In the genomic region with DNA sequence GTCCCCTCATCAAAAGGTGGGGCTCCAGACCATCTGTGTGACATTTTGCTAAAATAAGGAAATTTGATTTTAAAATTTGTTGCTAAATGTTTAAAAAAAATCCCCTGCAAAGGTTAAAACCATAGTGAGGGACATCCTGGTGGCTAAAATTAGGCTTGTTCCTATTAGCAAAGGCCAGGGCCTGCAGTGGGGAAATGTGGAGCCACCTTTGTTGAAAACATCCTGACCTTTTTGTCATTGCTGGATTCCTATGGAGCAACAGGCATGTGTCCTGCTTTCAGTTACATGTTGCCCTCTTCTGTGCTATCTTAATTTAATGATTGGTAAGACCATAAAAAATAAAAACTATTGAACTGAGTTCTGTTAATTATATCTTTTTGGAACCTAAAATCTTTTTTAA, we compare ENCODE assay signal across 22 cellular contexts.
DNase-seq lines count a peak whose midpoint lies in the region; ATAC-seq, FAIRE-seq and TF ChIP-seq lines count a peak whose summit lies in the region.
"Had no signal": no experiment of that assay in that cellular context is flagged by ENCODE, and none has a peak within 500 bp of the region (broad histone marks: within the 10 kb centered on the region; RNA-seq: fewer than 3 reads in every experiment).

No MANE protein-coding gene starts in this region.

- no peak overlapping the region for H3K4me2 ChIP-seq in GM23338
- H3K4me2 ChIP-seq in H1 (ENCODE audit: insufficient read depth in 1 of 2, low read depth in 2 of 2, low read length in 2 of 2) = no peak overlapping the region
- H3K4me2 ChIP-seq: A549; BLaER1 treated with 17β-estradiol and CSF1 and Interleukin-3, amounts not matched to agents 10 nM and 100 nM had no signal

- H2BK12ac ChIP-seq in H1 (ENCODE audit: low read depth, low read length) = no peak overlapping the region

- H2AFZ ChIP-seq in GM23338 (no peak overlapping the region), H1 (ENCODE audit: low read length) (peak overlapping the region; percentile 10; the same call in 1 of the 2 replicates)

- no peak overlapping the region for H3K4ac ChIP-seq in H1 (replicated peaks; ENCODE audit: insufficient read length, low read depth, low read length)

- no peaks in the 10 kb centered on the region for H3K79me2 ChIP-seq in GM23338 (replicated peaks; ENCODE audit: insufficient read depth)
- no peaks in the 10 kb centered on the region for H3K79me2 ChIP-seq in H1 (ENCODE audit: control insufficient read depth in 1 of 2, insufficient read depth in 2 of 2, low read length in 2 of 2)

- no peak overlapping the region for H3K18ac ChIP-seq in H1 (ENCODE audit: extremely low read depth, low read length)

- H4K20me1 ChIP-seq in GM23338 (replicated peaks; ENCODE audit: insufficient read depth) (no peaks in the 10 kb centered on the region), H1 (replicated peaks in 1 of 2; ENCODE audit: control insufficient read depth in 1 of 2, insufficient read depth in 2 of 2, low read length in 2 of 2) (no peaks in the 10 kb centered on the region)
- H4K20me1 ChIP-seq: BLaER1 treated with 17β-estradiol and CSF1 and Interleukin-3, amounts not matched to agents 10 nM and 100 nM had no signal

- H3K27ac Mint-ChIP-seq in GM23338 = no peak overlapping the region
- H3K27ac Mint-ChIP-seq: B cell; CD4-positive, alpha-beta T cell; CD8-positive, alpha-beta T cell had no signal

- H3K27ac ChIP-seq in cardiac muscle cell (peak overlapping the region; percentile 38), GM23338 (ENCODE audit: low read depth) (no peak overlapping the region), H1 (ENCODE audit: low read depth, low read length) (no peak overlapping the region)
- H3K27ac ChIP-seq: 22Rv1; A549; BLaER1 treated with 17β-estradiol and CSF1 and Interleukin-3, amounts not matched to agents 10 nM and 100 nM; C4-2B had no signal

- no peaks in the 10 kb centered on the region for H3K79me1 ChIP-seq in H1 (ENCODE audit: low read depth, low read length)

- no peaks in the 10 kb centered on the region for H3F3A ChIP-seq in GM23338 (replicated peaks; ENCODE audit: low read depth)

- H4K91ac ChIP-seq in H1 (replicated peaks; ENCODE audit: insufficient read length, low read length) = no peak overlapping the region

- peaks cover 9% of the 10 kb centered on the region for H3K4me1 ChIP-seq in cardiac muscle cell (ENCODE audit: low read depth)
- H3K4me1 ChIP-seq in GM23338 (ENCODE audit: insufficient read depth) = no peaks in the 10 kb centered on the region
- no peaks in the 10 kb centered on the region for H3K4me1 ChIP-seq in H1 (replicated peaks in 1 of 4; ENCODE audit: control insufficient read depth in 3 of 4, insufficient read depth in 4 of 4, low read length in 3 of 4)
- H3K4me1 ChIP-seq: A549; BLaER1 treated with 17β-estradiol and CSF1 and Interleukin-3, amounts not matched to agents 10 nM and 100 nM; Caco-2 had no signal

- no peak overlapping the region for H2BK15ac ChIP-seq in H1 (ENCODE audit: low read length)

- H3K56ac ChIP-seq in H1 (replicated peaks; ENCODE audit: insufficient read length, low read depth, low read length) = no peak overlapping the region

- H3K14ac ChIP-seq in H1 (ENCODE audit: insufficient read length) = no peak overlapping the region

- H3K4me3 ChIP-seq in cardiac muscle cell (no peak overlapping the region), GM23338 (no peak overlapping the region), H1 (ENCODE audit: extremely low read depth in 1 of 4, insufficient read depth in 2 of 4, low read depth in 3 of 4, low read length in 4 of 4) (no peak overlapping the region)
- H3K4me3 ChIP-seq: A549; BLaER1 treated with 17β-estradiol and CSF1 and Interleukin-3, amounts not matched to agents 10 nM and 100 nM had no signal

- H2AK5ac ChIP-seq in H1 (ENCODE audit: low read depth, low read length) = no peak overlapping the region

- H3K9me2 ChIP-seq in GM23338 (ENCODE audit: insufficient read depth) = no peaks in the 10 kb centered on the region

- DNase-seq in cardiac muscle cell (ENCODE audit: low read depth in 1 of 2, low spot score in 1 of 2) (peak in 1 of 2 donors; percentile 15), Right ventricle myocardium inferior (ENCODE audit: missing footprints) (no peak), GM23338 (ENCODE audit: low spot score) (peak; percentile 18), H1 (ENCODE audit: low read depth in 1 of 2, low spot score in 2 of 2) (no peak), HEK293T (ENCODE audit: extremely low spot score) (no peak), superior temporal gyrus (ENCODE audit: extremely low spot score) (no peak)
- DNase-seq: AML-193; Caco-2; Calu3; CD4-positive, alpha-beta T cell; CD8-positive, alpha-beta T cell; DMS79 treated with DMSO at 0.1 percent for 48 hours; GF-D8 had no signal

- POLR2A ChIA-PET in H1 (lab: Charles Lee; ENCODE audit: partially characterized antibody) = no interaction called here
- POLR2A ChIA-PET in HEK293T (lab: Yijun Ruan, JAX) = no interaction called here

- H2BK5ac ChIP-seq in H1 (ENCODE audit: low read depth, low read length) = no peak overlapping the region

- H3K36me3 Mint-ChIP-seq in GM23338 (ENCODE audit: low read depth) = no peaks in the 10 kb centered on the region
- H3K36me3 Mint-ChIP-seq: CD8-positive, alpha-beta T cell had no signal

- H3K27me3 Mint-ChIP-seq in GM23338 (ENCODE audit: insufficient read depth, low read depth, poor library complexity) = no peaks in the 10 kb centered on the region
- H3K27me3 Mint-ChIP-seq: CD4-positive, alpha-beta T cell had no signal

- no peak for TF ChIP-seq EP300 in H1 (IDR thresholded peaks at IDR 0.05; ENCODE audit: borderline replicate concordance in 1 of 2, low read depth in 2 of 2, low read length in 2 of 2)

- H3K23ac ChIP-seq in H1 (ENCODE audit: insufficient read length) = no peak overlapping the region

- no peaks in the 10 kb centered on the region for H3K27me3 ChIP-seq in cardiac muscle cell
- H3K27me3 ChIP-seq in GM23338 (ENCODE audit: insufficient read depth) = no peaks in the 10 kb centered on the region
- no peaks in the 10 kb centered on the region for H3K27me3 ChIP-seq in H1 (replicated peaks in 1 of 4; ENCODE audit: control insufficient read depth in 3 of 4, extremely low read depth in 1 of 4, insufficient read depth in 3 of 4, low read length in 3 of 4)
- H3K27me3 ChIP-seq: BLaER1 treated with 17β-estradiol and CSF1 and Interleukin-3, amounts not matched to agents 10 nM and 100 nM had no signal

- no peak overlapping the region for H2BK120ac ChIP-seq in H1 (replicated peaks; ENCODE audit: low read depth, low read length)

- intact Hi-C loops in Right ventricle myocardium inferior (cut with DNase I) = no loop called here

- H4K8ac ChIP-seq in H1 (ENCODE audit: extremely low read depth, insufficient read depth, low read length) = no peak overlapping the region

- no peak for TF ChIP-seq RAD21 in H1 (IDR thresholded peaks at IDR 0.05 in 1 of 2, conservative IDR thresholded peaks at IDR 0.05 in 1 of 2; ENCODE audit: low read depth in 2 of 2, low read length in 2 of 2)

- no peak overlapping the region for H4K5ac ChIP-seq in H1 (ENCODE audit: insufficient read length, low read depth, low read length)

- H3K9me3 ChIP-seq in cardiac muscle cell (ENCODE audit: low read depth) (no peaks in the 10 kb centered on the region), H1 (ENCODE audit: insufficient read depth in 2 of 2, low read depth in 1 of 2, low read length in 1 of 2) (no peaks in the 10 kb centered on the region)
- H3K9me3 ChIP-seq: A549; BLaER1 treated with 17β-estradiol and CSF1 and Interleukin-3, amounts not matched to agents 10 nM and 100 nM; Caco-2 had no signal

- TF ChIP-seq POLR2A in H1 (IDR thresholded peaks at IDR 0.05; ENCODE audit: control extremely low read depth in 1 of 2, low read depth in 2 of 2, low read length in 2 of 2) = no peak

- CTCF ChIA-PET in H1 (lab: Charles Lee; ENCODE audit: partially characterized antibody) (interaction anchor here (0.7 kb wide), 1 partner anchor 239 kb away, joined by 3 read pairs; no protein-coding TSS in a partner anchor), HEK293T (lab: Yijun Ruan, JAX) (no interaction called here)

- TF ChIP-seq CTCF in cardiac muscle cell (IDR thresholded peaks at IDR 0.05; ENCODE audit: low read depth, low read length) (no peak), GM23338 (conservative IDR thresholded peaks at IDR 0.05; ENCODE audit: low read depth in 2 of 2) (no peak), H1 (IDR thresholded peaks at IDR 0.05; ENCODE audit: control extremely low read depth in 1 of 3, insufficient read depth in 1 of 3, low read depth in 1 of 3, low read length in 3 of 3) (no peak)

- peaks cover 2% of the 10 kb centered on the region; the same call in 1 of the 2 replicates for H3K23me2 ChIP-seq in H1 (ENCODE audit: low read depth, low read length)

- H3K4me3 Mint-ChIP-seq in GM23338 = no peak overlapping the region
- H3K4me3 Mint-ChIP-seq: B cell; CD4-positive, alpha-beta T cell; CD8-positive, alpha-beta T cell had no signal

- no peak for ATAC-seq in Right ventricle myocardium inferior
- peak; percentile 50; the same call in 2 of the 3 replicates for ATAC-seq in GM23338
- ATAC-seq: A549; CD8-positive, alpha-beta T cell had no signal

- H3K4me1 Mint-ChIP-seq in GM23338 = peaks cover 17% of the 10 kb centered on the region; the same call in 2 of the 3 replicates
- H3K4me1 Mint-ChIP-seq: B cell had no signal

- H3K9me3 Mint-ChIP-seq in GM23338 = no peaks in the 10 kb centered on the region
- H3K9me3 Mint-ChIP-seq: CD4-positive, alpha-beta T cell; CD8-positive, alpha-beta T cell had no signal

- H2BK20ac ChIP-seq in H1 (ENCODE audit: low read length) = no peak overlapping the region

- H3K36me3 ChIP-seq in cardiac muscle cell = no peaks in the 10 kb centered on the region
- no peaks in the 10 kb centered on the region for H3K36me3 ChIP-seq in GM23338 (ENCODE audit: insufficient read depth)
- H3K36me3 ChIP-seq in H1 (ENCODE audit: control insufficient read depth in 2 of 4, insufficient read depth in 4 of 4, low read length in 3 of 4) = no peaks in the 10 kb centered on the region
- H3K36me3 ChIP-seq: BLaER1 treated with 17β-estradiol and CSF1 and Interleukin-3, amounts not matched to agents 10 nM and 100 nM had no signal

- FAIRE-seq in H1 (lab: Jason Lieb, UNC) = no peak
- FAIRE-seq: A549, D721Med, G401.6, GM12891, GM19239 had no signal

- no peak overlapping the region for H3K9ac ChIP-seq in H1 (replicated peaks in 1 of 4; ENCODE audit: extremely low read depth in 1 of 4, low read depth in 3 of 4, low read length in 3 of 4)
- H3K9ac ChIP-seq: BLaER1 treated with 17β-estradiol and CSF1 and Interleukin-3, amounts not matched to agents 10 nM and 100 nM had no signal

TF ChIP-seq in H1, 55 proteins besides CTCF, POLR2A, EP300 and RAD21 (continues in another document):
- TF ChIP-seq RBBP5 (IDR thresholded peaks at IDR 0.05; ENCODE audit: borderline replicate concordance, low read depth, low read length) (no peak), SRF (IDR thresholded peaks at IDR 0.05; ENCODE audit: low read depth, low read length) (no peak), ZNF274 (IDR thresholded peaks at IDR 0.05; ENCODE audit: borderline replicate concordance, extremely low read depth, low read length) (no peak)

TF ChIP-seq in HEK293T, 16 proteins besides CTCF, POLR2A, EP300 and RAD21 (continues in another document):
- no peak for TF ChIP-seq FOXA1 (IDR thresholded peaks at IDR 0.05)
- no peak for TF ChIP-seq L3MBTL2 (conservative IDR thresholded peaks at IDR 0.05)
- TF ChIP-seq ARNT (IDR thresholded peaks at IDR 0.05) = no peak
- TF ChIP-seq HDGF (IDR thresholded peaks at IDR 0.05; ENCODE audit: borderline replicate concordance) = no peak
- no peak for TF ChIP-seq ELF4 (IDR thresholded peaks at IDR 0.05)
